Comparison of ENCODE assay signal across 8 cellular contexts in genomic region chr4:182806259-182807252, GRCh38.
DNase-seq lines count a peak whose midpoint lies in the region; ATAC-seq and TF ChIP-seq lines count a peak whose summit lies in the region.

No MANE protein-coding gene starts in this region.

- H3K9me2 ChIP-seq in neural cell (ENCODE audit: insufficient read depth, low read length): no peaks in the 10 kb centered on the region

- H3K27me3 ChIP-seq in CD8-positive, alpha-beta memory T cell (ENCODE audit: insufficient read depth, low read length, poor library complexity, severe bottlenecking): no peaks in the 10 kb centered on the region
- no peaks in the 10 kb centered on the region for H3K27me3 ChIP-seq in Peyer's patch
- H3K27me3 ChIP-seq in neural cell (ENCODE audit: insufficient read depth, low read depth, low read length): no peaks in the 10 kb centered on the region
- peaks cover 0 to 11% (median 0%) of the 10 kb centered on the region in 3 donors for H3K27me3 ChIP-seq in stomach

- H3K9ac ChIP-seq in neural cell (ENCODE audit: low read length): peak overlapping the region; percentile 44

- no peak overlapping the region for H3K27ac ChIP-seq in CD8-positive, alpha-beta memory T cell (ENCODE audit: low read depth, low read length)
- H3K27ac ChIP-seq in Peyer's patch: no peak overlapping the region
- H3K27ac ChIP-seq in neural cell (ENCODE audit: low read length): no peak overlapping the region
- H3K27ac ChIP-seq in stomach: peak overlapping the region in 1 of 5 donors; percentile 73

- no peaks in the 10 kb centered on the region for H3K79me2 ChIP-seq in neural cell (replicated peaks; ENCODE audit: insufficient read depth, low read length)

- no peaks in the 10 kb centered on the region for H3F3A ChIP-seq in neural cell (ENCODE audit: insufficient read depth, low read length, poor library complexity, severe bottlenecking)

- peaks cover 5 to 7% (median 6%) of the 10 kb centered on the region in 3 donors for H3K4me1 Mint-ChIP-seq in CD8-positive, alpha-beta memory T cell

- H3K27ac Mint-ChIP-seq in CD8-positive, alpha-beta memory T cell: peak overlapping the region in 5 of 8 donors; percentile 43 to 84 (median 70)

- peak; percentile 56 for ATAC-seq in GM19372 (IDR thresholded peaks at IDR 0.05; ENCODE audit: low read depth, unreplicated experiment)
- ATAC-seq in HG03457 (IDR thresholded peaks at IDR 0.05; ENCODE audit: unreplicated experiment): peak; percentile 45

- CTCF ChIA-PET in CD8-positive, alpha-beta memory T cell (lab: Charles Lee): interaction anchor here (0.8 to 1.2 kb wide), 3 partner anchors 13 to 1663 kb away, joined by 3 read pairs; no protein-coding TSS in a partner anchor

- H3K36me3 Mint-ChIP-seq in CD8-positive, alpha-beta memory T cell: no peaks in the 10 kb centered on the region

- WGBS in stomach, 5 donors: 7 to 23% (median 9%) methylated on average over 38 to 68 of the region's 68 CpGs

- TF ChIP-seq EP300 in neural cell (conservative IDR thresholded peaks at IDR 0.05; ENCODE audit: poor library complexity, severe bottlenecking) (peak; percentile 24), stomach (IDR thresholded peaks at IDR 0.05) (no peak)

- DNase-seq in CD8-positive, alpha-beta memory T cell: peak; percentile 36 to 63 (median 44)
- peak; percentile 28 to 85 (median 77) for DNase-seq in Peyer's patch
- peak; percentile 29 for DNase-seq in activated effector memory CD4-positive, alpha-beta T cell treated with Interleukin-2 at 50 U/mL for 16 hours
- DNase-seq in fibroblast of villous mesenchyme (ENCODE audit: low read depth): peak; percentile 52
- DNase-seq in stomach: peak; percentile 81

- TF ChIP-seq RAD21 in neural cell (conservative IDR thresholded peaks at IDR 0.05): peak; percentile 94

- H3K9me3 ChIP-seq in CD8-positive, alpha-beta memory T cell (ENCODE audit: low read length): no peaks in the 10 kb centered on the region
- peaks cover 0 to 11% (median 0%) of the 10 kb centered on the region in 4 donors for H3K9me3 ChIP-seq in Peyer's patch
- no peaks in the 10 kb centered on the region for H3K9me3 ChIP-seq in neural cell (ENCODE audit: low read length)
- peaks cover 0 to 30% (median 3%) of the 10 kb centered on the region in 4 donors for H3K9me3 ChIP-seq in stomach

- H3K4me3 ChIP-seq in CD8-positive, alpha-beta memory T cell (ENCODE audit: low read length): no peak overlapping the region
- H3K4me3 ChIP-seq in Peyer's patch (peak overlapping the region; percentile 23 to 55 (median 40)), fibroblast of villous mesenchyme (ENCODE audit: low read depth, low read length) (peak overlapping the region; percentile 52), neural cell (ENCODE audit: low read length) (peak overlapping the region; percentile 59), stomach (peak overlapping the region; percentile 48 to 57 (median 48))

- peak overlapping the region in 6 of 7 donors; percentile 78 to 84 (median 80) for H3K4me3 Mint-ChIP-seq in CD8-positive, alpha-beta memory T cell

- TF ChIP-seq POLR2A in Peyer's patch (IDR thresholded peaks at IDR 0.05) (no peak), stomach (IDR thresholded peaks at IDR 0.05) (no peak)

- no peak overlapping the region for H2AFZ ChIP-seq in neural cell (ENCODE audit: low read depth, low read length)

- POLR2A ChIA-PET in CD8-positive, alpha-beta memory T cell (lab: Charles Lee): no interaction called here

- TF ChIP-seq CTCF in Peyer's patch (IDR thresholded peaks at IDR 0.05) (peak in 5 of 6 experiments; percentile 16 to 79 (median 68)), fibroblast of villous mesenchyme (IDR thresholded peaks at IDR 0.05; ENCODE audit: insufficient read depth, low read depth, low read length) (peak; percentile 88), neural cell (IDR thresholded peaks at IDR 0.05; ENCODE audit: poor library complexity, severe bottlenecking) (peak; percentile 95), stomach (IDR thresholded peaks at IDR 0.05) (peak in 6 of 7 experiments; percentile 10 to 84 (median 76))

- intact Hi-C loops in stomach (cut with DNase I; ENCODE audit: low total_unique reads): loop anchor here (10.0 kb wide), 1 partner anchor 322 kb away; no protein-coding TSS in a partner anchor

- H3K36me3 ChIP-seq in CD8-positive, alpha-beta memory T cell (ENCODE audit: insufficient read depth, low read length): no peaks in the 10 kb centered on the region
- H3K36me3 ChIP-seq in Peyer's patch (no peaks in the 10 kb centered on the region), neural cell (ENCODE audit: insufficient read depth, low read length) (peaks cover 1% of the 10 kb centered on the region), stomach (no peaks in the 10 kb centered on the region)

- no peaks in the 10 kb centered on the region for H4K20me1 ChIP-seq in neural cell (ENCODE audit: insufficient read depth)

- H3K4me2 ChIP-seq in neural cell (ENCODE audit: low read length): no peak overlapping the region

- H3K9me3 Mint-ChIP-seq in CD8-positive, alpha-beta memory T cell: peaks cover 0 to 14% (median 0%) of the 10 kb centered on the region in 5 donors

- H3K4me1 ChIP-seq in CD8-positive, alpha-beta memory T cell (ENCODE audit: insufficient read depth, low read length): peaks cover 19% of the 10 kb centered on the region
- H3K4me1 ChIP-seq in Peyer's patch: no peaks in the 10 kb centered on the region
- H3K4me1 ChIP-seq in stomach: peaks cover 0 to 13% (median 11%) of the 10 kb centered on the region in 4 donors

- H3K27me3 Mint-ChIP-seq in CD8-positive, alpha-beta memory T cell: peaks cover 6 to 8% of the 10 kb centered on the region in 2 donors

TF ChIP-seq in neural cell, 6 proteins besides CTCF, POLR2A, EP300 and RAD21:
- TF ChIP-seq TAF1 (IDR thresholded peaks at IDR 0.05; ENCODE audit: low read depth) (peak; percentile 33), EZH2 (IDR thresholded peaks at IDR 0.05; ENCODE audit: borderline replicate concordance, insufficient read depth, low read length, poor library complexity, severe bottlenecking) (no peak), POLR2AphosphoS5 (IDR thresholded peaks at IDR 0.05) (no peak), REST (IDR thresholded peaks at IDR 0.05; ENCODE audit: borderline replicate concordance) (no peak), SMC3 (conservative IDR thresholded peaks at IDR 0.05; ENCODE audit: poor library complexity) (peak; percentile 91), MXI1 (conservative IDR thresholded peaks at IDR 0.05; ENCODE audit: poor library complexity, severe bottlenecking) (peak; percentile 37)
TF ChIP-seq in neural cell: peak in this region for 3.

Comparison
In these comparisons a context has a peak if more than half of its experiments do, and no peak if none do; other contexts are left out.
1. DNase-seq: peak in every context shown above with its lines; median percentile 81 in stomach; 77 in Peyer's patch; 52 in fibroblast of villous mesenchyme; 44 in CD8-positive, alpha-beta memory T cell; 29 in activated effector memory CD4-positive, alpha-beta T cell treated with Interleukin-2 at 50 U/mL for 16 hours.